In genomic region chr17:66711403-66711802, GRCh38 we compare ENCODE assay signal across 12 cellular contexts.
A peak's percentile ranks its signal among the peaks of the same experiment; 100 is the strongest.
DNase-seq lines count a peak whose midpoint lies in the region; ATAC-seq, FAIRE-seq and TF ChIP-seq lines count a peak whose summit lies in the region.
"Had no signal": no experiment of that assay in that cellular context is flagged by ENCODE, and none has a peak within 500 bp of the region (broad histone marks: within the 10 kb centered on the region; RNA-seq: fewer than 3 reads in every experiment).

No MANE protein-coding gene starts in this region.

- no peak for FAIRE-seq in D721Med (lab: Jason Lieb, UNC)

- no peaks in the 10 kb centered on the region for H3K9me3 Mint-ChIP-seq in activated CD8-positive, alpha-beta T cell treated with anti-CD3 and anti-CD28 coated beads, Interleukin-2, amount 10 ng/mL, durations not matched to agents 7 days and 5 days (ENCODE audit: insufficient read depth)
- H3K9me3 Mint-ChIP-seq in activated CD8-positive, alpha-beta T cell treated with anti-CD3 and anti-CD28 coated beads for 36 hours, result no peaks in the 10 kb centered on the region
- H3K9me3 Mint-ChIP-seq in effector memory CD8-positive, alpha-beta T cell, result no peaks in the 10 kb centered on the region
- H3K9me3 Mint-ChIP-seq: activated B cell treated with CpG ODN at 0.5 μM for 24 hours had no signal

- no peaks in the 10 kb centered on the region for H3K27me3 Mint-ChIP-seq in activated CD8-positive, alpha-beta T cell treated with anti-CD3 and anti-CD28 coated beads, Interleukin-2, amount 10 ng/mL, durations not matched to agents 7 days and 5 days (ENCODE audit: low read depth)
- H3K27me3 Mint-ChIP-seq in activated CD8-positive, alpha-beta T cell treated with anti-CD3 and anti-CD28 coated beads for 36 hours, result no peaks in the 10 kb centered on the region
- H3K27me3 Mint-ChIP-seq in effector memory CD8-positive, alpha-beta T cell, result no peaks in the 10 kb centered on the region
- H3K27me3 Mint-ChIP-seq: progenitor cell of endocrine pancreas had no signal

- no peaks in the 10 kb centered on the region for H3K9me3 ChIP-seq in HUES64 (ENCODE audit: insufficient read depth, low read depth, low read length)
- H3K9me3 ChIP-seq in heart right ventricle, result no peaks in the 10 kb centered on the region
- H3K9me3 ChIP-seq: tibial artery had no signal

- CTCF ChIA-PET in activated CD8-positive, alpha-beta T cell treated with anti-CD3 and anti-CD28 coated beads, Interleukin-2, amount 10 ng/mL, durations not matched to agents 7 days and 5 days (lab: Charles Lee), result no interaction called here
- CTCF ChIA-PET in activated CD8-positive, alpha-beta T cell treated with anti-CD3 and anti-CD28 coated beads for 36 hours (lab: Charles Lee), result interaction anchor here (1.2 kb wide), 1 partner anchor 509 kb away, joined by 3 read pairs; no protein-coding TSS in a partner anchor

- H3K9ac ChIP-seq in HUES64 (ENCODE audit: low read depth, low read length), result peak overlapping the region; percentile 29; the same call in 1 of the 2 replicates

- POLR2A ChIA-PET in activated CD8-positive, alpha-beta T cell treated with anti-CD3 and anti-CD28 coated beads, Interleukin-2, amount 10 ng/mL, durations not matched to agents 7 days and 5 days (lab: Charles Lee), result no interaction called here
- POLR2A ChIA-PET in activated CD8-positive, alpha-beta T cell treated with anti-CD3 and anti-CD28 coated beads for 36 hours (lab: Charles Lee), result no interaction called here

- peaks cover 57% of the 10 kb centered on the region for H3K4me1 Mint-ChIP-seq in activated CD8-positive, alpha-beta T cell treated with anti-CD3 and anti-CD28 coated beads, Interleukin-2, amount 10 ng/mL, durations not matched to agents 7 days and 5 days (ENCODE audit: low read depth)
- peaks cover 54% of the 10 kb centered on the region for H3K4me1 Mint-ChIP-seq in activated CD8-positive, alpha-beta T cell treated with anti-CD3 and anti-CD28 coated beads for 36 hours (ENCODE audit: low read depth)
- peaks cover 37 to 44% of the 10 kb centered on the region in 2 donors for H3K4me1 Mint-ChIP-seq in effector memory CD8-positive, alpha-beta T cell (ENCODE audit: low read depth in 2 of 2)

- no peak overlapping the region for H3K4me3 Mint-ChIP-seq in activated CD8-positive, alpha-beta T cell treated with anti-CD3 and anti-CD28 coated beads, Interleukin-2, amount 10 ng/mL, durations not matched to agents 7 days and 5 days
- H3K4me3 Mint-ChIP-seq in activated CD8-positive, alpha-beta T cell treated with anti-CD3 and anti-CD28 coated beads for 36 hours, result no peak overlapping the region
- H3K4me3 Mint-ChIP-seq in effector memory CD8-positive, alpha-beta T cell, result no peak overlapping the region
- H3K4me3 Mint-ChIP-seq: activated B cell treated with CpG ODN at 0.5 μM for 24 hours had no signal

- intact Hi-C loops in activated CD8-positive, alpha-beta T cell treated with anti-CD3 and anti-CD28 coated beads for 36 hours (cut with micrococcal nuclease), result no loop called here
- intact Hi-C loops in sciatic nerve (cut with DNase I) (loop anchor here (10.0 kb wide), 1 partner anchor 193 kb away; no protein-coding TSS in a partner anchor), heart right ventricle (cut with DNase I) (loop anchor here in 1 of 10 donors (10.0 kb wide), 1 partner anchor 973 kb away; no protein-coding TSS in a partner anchor), cardiac septum (cut with DNase I) (loop anchor here (10.0 kb wide), 1 partner anchor 263 kb away; no protein-coding TSS in a partner anchor)

- no peaks in the 10 kb centered on the region for H3K27me3 ChIP-seq in HUES64 (ENCODE audit: insufficient read depth, low read length)
- H3K27me3 ChIP-seq in heart right ventricle, result no peaks in the 10 kb centered on the region
- H3K27me3 ChIP-seq: tibial artery had no signal

- peaks cover 27% of the 10 kb centered on the region for H3K36me3 Mint-ChIP-seq in activated CD8-positive, alpha-beta T cell treated with anti-CD3 and anti-CD28 coated beads, Interleukin-2, amount 10 ng/mL, durations not matched to agents 7 days and 5 days (ENCODE audit: low read depth)
- H3K36me3 Mint-ChIP-seq in activated CD8-positive, alpha-beta T cell treated with anti-CD3 and anti-CD28 coated beads for 36 hours (ENCODE audit: low read depth), result peaks cover 30% of the 10 kb centered on the region
- peaks cover 6% of the 10 kb centered on the region for H3K36me3 Mint-ChIP-seq in effector memory CD8-positive, alpha-beta T cell (ENCODE audit: insufficient read depth)

- DNase-seq in activated CD8-positive, alpha-beta T cell treated with anti-CD3 and anti-CD28 coated beads, Interleukin-2, amount 10 ng/mL, durations not matched to agents 7 days and 5 days, result no peak
- no peak for DNase-seq in activated CD8-positive, alpha-beta T cell treated with anti-CD3 and anti-CD28 coated beads for 36 hours
- DNase-seq in effector memory CD8-positive, alpha-beta T cell, result no peak
- DNase-seq in sciatic nerve (ENCODE audit: low spot score) (no peak), heart right ventricle (no peak), cardiac septum (ENCODE audit: low spot score) (no peak), D721Med (ENCODE audit: insufficient read length, low spot score) (no peak)
- DNase-seq: activated B cell treated with CpG ODN at 0.5 μM for 24 hours; stimulated activated CD4-positive, alpha-beta T cell treated with anti-CD3 and anti-CD28 coated beads, Interleukin-15, amount 100 ng/mL, for 24 hours; tibial artery had no signal

- no peak for TF ChIP-seq CTCF in activated CD8-positive, alpha-beta T cell treated with anti-CD3 and anti-CD28 coated beads for 36 hours (IDR thresholded peaks at IDR 0.05)
- TF ChIP-seq CTCF in heart right ventricle (IDR thresholded peaks at IDR 0.05) (no peak), D721Med (IDR thresholded peaks at IDR 0.05; ENCODE audit: insufficient read depth, missing control alignments) (no peak)

- H3K4me1 ChIP-seq in HUES64 (ENCODE audit: insufficient read depth, low read length), result peaks cover 26% of the 10 kb centered on the region
- peaks cover 0 to 29% (median 4%) of the 10 kb centered on the region in 9 donors for H3K4me1 ChIP-seq in heart right ventricle
- H3K4me1 ChIP-seq: tibial artery had no signal

- H3K36me3 ChIP-seq in HUES64 (ENCODE audit: insufficient read depth, low read length) (no peaks in the 10 kb centered on the region), heart right ventricle (no peaks in the 10 kb centered on the region)
- H3K36me3 ChIP-seq: tibial artery had no signal

- H3K27ac ChIP-seq in HUES64 (ENCODE audit: low read depth, low read length) (peak overlapping the region; percentile 71; the same call in 1 of the 2 replicates), heart right ventricle (no peak overlapping the region)
- H3K27ac ChIP-seq: tibial artery had no signal

- H3K4me3 ChIP-seq in HUES64 (ENCODE audit: low read length) (no peak overlapping the region), heart right ventricle (no peak overlapping the region)
- H3K4me3 ChIP-seq: tibial artery had no signal

- WGBS in HUES64, result 73% methylated on average over 8 of the region's 8 CpGs
- 88 to 89% methylated on average over 8 of the region's 8 CpGs for WGBS in heart right ventricle, 2 donors

- peak overlapping the region; percentile 26 for H3K27ac Mint-ChIP-seq in activated CD8-positive, alpha-beta T cell treated with anti-CD3 and anti-CD28 coated beads, Interleukin-2, amount 10 ng/mL, durations not matched to agents 7 days and 5 days
- no peak overlapping the region for H3K27ac Mint-ChIP-seq in activated CD8-positive, alpha-beta T cell treated with anti-CD3 and anti-CD28 coated beads for 36 hours
- H3K27ac Mint-ChIP-seq in effector memory CD8-positive, alpha-beta T cell, result peak overlapping the region; percentile 67 to 88
- H3K27ac Mint-ChIP-seq: activated B cell treated with CpG ODN at 0.5 μM for 24 hours had no signal

- no peak for ATAC-seq in activated CD8-positive, alpha-beta T cell treated with anti-CD3 and anti-CD28 coated beads, Interleukin-2, amount 10 ng/mL, durations not matched to agents 7 days and 5 days
- no peak for ATAC-seq in activated CD8-positive, alpha-beta T cell treated with anti-CD3 and anti-CD28 coated beads for 36 hours
- no peak for ATAC-seq in effector memory CD8-positive, alpha-beta T cell (replicated peaks)
- ATAC-seq in sciatic nerve, result peak; percentile 37
- no peak for ATAC-seq in heart right ventricle
